ENCODE assay signal across 11 cellular contexts in the genomic region with DNA sequence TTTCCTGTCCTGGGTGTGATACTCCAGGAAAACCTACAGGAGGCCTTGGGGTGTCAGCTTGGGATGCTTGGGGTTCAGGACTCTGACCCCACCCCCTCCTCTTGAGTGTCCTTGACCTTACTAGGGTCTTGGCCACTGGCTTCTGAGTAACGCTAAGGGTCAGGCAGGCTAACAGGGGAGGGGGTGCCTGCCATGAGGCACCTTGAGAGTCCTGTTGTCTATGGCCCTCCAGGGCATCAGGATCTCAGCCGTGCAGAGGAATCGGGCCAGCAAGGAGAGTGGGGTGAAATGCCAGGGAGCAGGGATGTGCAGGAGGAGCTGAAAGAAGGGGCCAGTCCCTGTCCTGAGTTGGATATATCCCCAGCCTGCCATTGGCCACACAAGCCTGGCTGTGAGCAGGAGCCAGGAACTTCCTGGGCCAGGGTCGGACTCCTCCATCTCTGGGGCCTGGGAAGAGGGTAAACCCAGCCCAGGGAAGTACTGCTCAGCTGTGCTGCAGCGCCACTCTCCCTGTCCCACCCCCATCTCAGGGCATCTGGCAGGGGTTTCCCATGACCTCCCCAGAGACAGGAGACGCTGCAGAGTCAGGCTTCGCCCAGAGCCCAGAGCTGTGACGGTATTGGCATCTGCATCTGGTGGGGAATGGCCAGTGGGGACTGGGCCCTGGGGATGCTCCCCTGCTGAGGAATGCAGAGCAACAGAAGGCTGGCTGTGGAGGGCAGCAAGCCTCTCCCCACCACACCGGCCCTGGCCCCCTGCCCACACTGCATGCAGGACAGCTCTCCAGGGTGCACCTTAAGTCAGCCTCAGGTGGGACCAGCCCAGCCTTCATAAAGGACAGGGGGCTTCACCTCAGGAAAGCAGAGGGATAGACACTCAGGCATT. TPM values are rescaled to one million over a fixed set of nuclear protein-coding genes. Genes with fewer than 3 reads are reported as not detected.
A peak's percentile ranks its signal among the peaks of the same experiment; 100 is the strongest.
DNase-seq lines count a peak whose midpoint lies in the region; ATAC-seq lines count a peak whose summit lies in the region.
"Had no signal": no experiment of that assay in that cellular context is flagged by ENCODE, and none has a peak within 500 bp of the region (broad histone marks: within the 10 kb centered on the region; RNA-seq: fewer than 3 reads in every experiment).

No MANE protein-coding gene starts in this region.

- DNase-seq in NCI-H2107 treated with DMSO at 0.1 percent for 48 hours (lab: John Stamatoyannopoulos, UW; ENCODE audit: unreplicated experiment) (peak; percentile 16), NCI-H2107 (lab: John Stamatoyannopoulos, UW) (no peak), posterior vena cava (ENCODE audit: low spot score) (peak; percentile 82), AML-193 (lab: John Stamatoyannopoulos, UW) (no peak), ecto neural progenitor cell (ENCODE audit: low spot score) (no peak)
- DNase-seq: activated CD8-positive, alpha-beta memory T cell treated with anti-CD3 and anti-CD28 coated beads, Interleukin-2, amount 50 U/mL, for 4 hours had no signal

- intact Hi-C loops in posterior vena cava (cut with DNase I) = loop anchor here in 1 of 2 donors (5.0 kb wide), 1 partner anchor 65 kb away; no protein-coding TSS in a partner anchor

- ATAC-seq in HG03432 (IDR thresholded peaks at IDR 0.05; ENCODE audit: unreplicated experiment) (peak; percentile 34), HG03280 (IDR thresholded peaks at IDR 0.05; ENCODE audit: unreplicated experiment) (no peak)

- H3K27ac ChIP-seq in angular gyrus (ENCODE audit: low read depth, low read length) = peak overlapping the region; percentile 22
- H3K27ac ChIP-seq: epithelial cell of prostate, PC-9 had no signal

RNA-seq across cellular contexts. Expression of gene KIF21B, which starts 6.3 kb away (rescaled TPM):
- total RNA-seq in posterior vena cava = 1 to 10 TPM; 2.6 to 2.9 TPM

Comparison
In these comparisons a context has a peak if more than half of its experiments do, and no peak if none do; other contexts are left out.
1. DNase-seq: peak in NCI-H2107 treated with DMSO at 0.1 percent for 48 hours (single experiment) and posterior vena cava (single experiment); none in NCI-H2107 (single experiment), AML-193 (0 of 2) and ecto neural progenitor cell (single experiment).